Comparison of ENCODE assay signal across 1 cellular context in genomic region chr5:172002310-172002709, GRCh38.
TF ChIP-seq lines count a peak whose summit lies in the region.

No MANE protein-coding gene starts in this region.

TF ChIP-seq in GM23338, 12 proteins besides CTCF, POLR2A, EP300 and RAD21 (continued from another document):
- TF ChIP-seq REST (IDR thresholded peaks at IDR 0.05; ENCODE audit: unreplicated experiment) (no peak), POLR2AphosphoS5 (IDR thresholded peaks at IDR 0.05; ENCODE audit: low read depth) (no peak), ZNF114 (CRISPR knock-in tag; IDR thresholded peaks at IDR 0.05) (no peak), NANOG (IDR thresholded peaks at IDR 0.05; ENCODE audit: borderline replicate concordance) (no peak)
- TF ChIP-seq, protein P1, sequence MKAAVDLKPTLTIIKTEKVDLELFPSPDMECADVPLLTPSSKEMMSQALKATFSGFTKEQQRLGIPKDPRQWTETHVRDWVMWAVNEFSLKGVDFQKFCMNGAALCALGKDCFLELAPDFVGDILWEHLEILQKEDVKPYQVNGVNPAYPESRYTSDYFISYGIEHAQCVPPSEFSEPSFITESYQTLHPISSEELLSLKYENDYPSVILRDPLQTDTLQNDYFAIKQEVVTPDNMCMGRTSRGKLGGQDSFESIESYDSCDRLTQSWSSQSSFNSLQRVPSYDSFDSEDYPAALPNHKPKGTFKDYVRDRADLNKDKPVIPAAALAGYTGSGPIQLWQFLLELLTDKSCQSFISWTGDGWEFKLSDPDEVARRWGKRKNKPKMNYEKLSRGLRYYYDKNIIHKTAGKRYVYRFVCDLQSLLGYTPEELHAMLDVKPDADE (IDR thresholded peaks at IDR 0.05), result no peak
